8 cellular contexts compared by ENCODE assay signal in the genomic region with DNA sequence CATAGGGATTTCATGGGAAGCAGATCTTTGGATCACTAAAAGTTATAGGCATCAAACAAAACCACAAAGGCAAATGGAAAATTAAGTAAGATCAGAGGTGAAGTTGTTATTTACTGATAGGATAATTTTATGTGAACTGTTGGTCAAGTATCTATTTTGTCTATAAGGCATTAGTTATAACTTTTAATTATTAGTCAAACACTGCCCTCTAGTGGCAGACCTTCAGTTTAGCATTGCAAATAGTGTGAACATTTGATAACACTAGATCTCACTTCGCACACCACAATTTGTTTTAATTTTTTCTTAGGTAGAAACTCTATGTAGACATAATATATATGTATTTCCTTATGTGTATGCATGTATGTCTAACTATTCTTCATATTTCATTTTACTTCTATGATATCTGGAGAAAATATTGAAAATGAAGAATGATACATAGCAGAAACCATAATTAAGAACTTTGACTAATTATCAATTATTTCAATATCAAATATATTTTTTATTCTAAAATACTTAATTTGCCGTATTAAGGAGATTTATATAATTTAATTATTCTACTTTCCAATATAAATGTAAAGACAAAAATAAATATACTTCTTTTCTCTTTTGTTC.
DNase-seq lines count a peak whose midpoint lies in the region; ATAC-seq and TF ChIP-seq lines count a peak whose summit lies in the region.

No MANE protein-coding gene starts in this region.

- H4K8ac ChIP-seq in neuronal stem cell (ENCODE audit: low read depth, low read length): no peak overlapping the region

- DNase-seq in cardiac muscle cell (ENCODE audit: low read depth in 1 of 2, low spot score in 1 of 2): peak; percentile 58 to 75
- DNase-seq in cardiac septum (ENCODE audit: low spot score): no peak
- peak; percentile 14 for DNase-seq in HS-27A (ENCODE audit: low read depth)
- peak; percentile 46 for DNase-seq in OCI-M2 (lab: John Stamatoyannopoulos, UW; ENCODE audit: unreplicated experiment)
- DNase-seq in endodermal cell: no peak
- peak; percentile 39 for DNase-seq in neuronal stem cell (ENCODE audit: low spot score)
- DNase-seq in activated gamma-delta T cell (lab: John Stamatoyannopoulos, UW): no peak

- H3K27me3 Mint-ChIP-seq in endodermal cell (ENCODE audit: insufficient read depth): peaks cover 5% of the 10 kb centered on the region

- no peak overlapping the region for H3K27ac Mint-ChIP-seq in endodermal cell

- no peak overlapping the region for H3K27ac ChIP-seq in cardiac muscle cell
- H3K27ac ChIP-seq in endodermal cell (ENCODE audit: low read depth, low read length): no peak overlapping the region
- H3K27ac ChIP-seq in neuronal stem cell (replicated peaks; ENCODE audit: low read length): no peak overlapping the region

- no peak overlapping the region for H2BK5ac ChIP-seq in neuronal stem cell (ENCODE audit: low read length)

- TF ChIP-seq CTCF in cardiac muscle cell (IDR thresholded peaks at IDR 0.05; ENCODE audit: low read depth, low read length) (peak; percentile 63), endodermal cell (conservative IDR thresholded peaks at IDR 0.05) (peak; percentile 95)

- H3K14ac ChIP-seq in neuronal stem cell (ENCODE audit: low read length): no peak overlapping the region

- no peaks in the 10 kb centered on the region for H3K36me3 ChIP-seq in cardiac muscle cell
- H3K36me3 ChIP-seq in endodermal cell (ENCODE audit: control insufficient read depth, insufficient read depth, low read length): no peaks in the 10 kb centered on the region
- no peaks in the 10 kb centered on the region for H3K36me3 ChIP-seq in neuronal stem cell (replicated peaks in 1 of 2; ENCODE audit: control insufficient read depth in 2 of 2, insufficient read depth in 2 of 2, low read length in 2 of 2)

- no peak overlapping the region for H3K4ac ChIP-seq in neuronal stem cell (ENCODE audit: low read length)

- H3K27me3 ChIP-seq in cardiac muscle cell (no peaks in the 10 kb centered on the region), endodermal cell (ENCODE audit: control insufficient read depth, insufficient read depth, low read length, poor library complexity, severe bottlenecking) (no peaks in the 10 kb centered on the region), neuronal stem cell (ENCODE audit: control insufficient read depth in 3 of 3, insufficient read depth in 3 of 3, low read depth in 1 of 3, low read length in 3 of 3) (no peaks in the 10 kb centered on the region)

- H3K4me3 ChIP-seq in cardiac muscle cell (no peak overlapping the region), endodermal cell (ENCODE audit: low read length) (no peak overlapping the region), neuronal stem cell (ENCODE audit: low read length in 2 of 2) (no peak overlapping the region)

- H3K9me3 ChIP-seq in cardiac muscle cell (ENCODE audit: low read depth) (no peaks in the 10 kb centered on the region), endodermal cell (ENCODE audit: control insufficient read depth, low read length) (peaks cover 12% of the 10 kb centered on the region), neuronal stem cell (replicated peaks in 1 of 2; ENCODE audit: control insufficient read depth in 2 of 2, insufficient read depth in 1 of 2, low read depth in 1 of 2, low read length in 2 of 2) (peaks cover 3 to 7% of the 10 kb centered on the region in 2 donors)

- peak overlapping the region; percentile 36 for H2AFZ ChIP-seq in neuronal stem cell (ENCODE audit: low read length)

- H3K4me1 Mint-ChIP-seq in endodermal cell: peaks cover 1% of the 10 kb centered on the region

- no peak overlapping the region for H3K4me3 Mint-ChIP-seq in endodermal cell

- ATAC-seq in GM21447 (IDR thresholded peaks at IDR 0.05; ENCODE audit: unreplicated experiment): peak; percentile 85

- no peak overlapping the region for H4K91ac ChIP-seq in neuronal stem cell (ENCODE audit: low read depth, low read length, poor library complexity)

- H3K4me1 ChIP-seq in cardiac muscle cell (ENCODE audit: low read depth): no peaks in the 10 kb centered on the region
- H3K4me1 ChIP-seq in endodermal cell (ENCODE audit: control insufficient read depth, insufficient read depth, low read length): no peaks in the 10 kb centered on the region
- H3K4me1 ChIP-seq in neuronal stem cell (ENCODE audit: control insufficient read depth in 2 of 2, insufficient read depth in 1 of 2, low read depth in 1 of 2, low read length in 2 of 2): no peaks in the 10 kb centered on the region

- H3K18ac ChIP-seq in neuronal stem cell (ENCODE audit: low read length): no peak overlapping the region

- no peak overlapping the region for H2BK120ac ChIP-seq in neuronal stem cell (ENCODE audit: low read depth, low read length)

- H3K9ac ChIP-seq in endodermal cell (ENCODE audit: extremely low read depth, low read length, poor library complexity, severe bottlenecking) (no peak overlapping the region), neuronal stem cell (ENCODE audit: low read depth, low read length, poor library complexity) (no peak overlapping the region)

- peaks cover 15% of the 10 kb centered on the region for H3K36me3 Mint-ChIP-seq in endodermal cell (ENCODE audit: low read depth)

- no peak overlapping the region for H2BK15ac ChIP-seq in neuronal stem cell (ENCODE audit: low read length)

- H3K4me2 ChIP-seq in neuronal stem cell (ENCODE audit: insufficient read depth, low read length, poor library complexity, severe bottlenecking): no peak overlapping the region

- no peak overlapping the region for H2BK12ac ChIP-seq in neuronal stem cell (ENCODE audit: low read length)

- no peaks in the 10 kb centered on the region for H3K79me1 ChIP-seq in neuronal stem cell (ENCODE audit: low read depth, low read length)

- H3K9me3 Mint-ChIP-seq in endodermal cell: peaks cover 37% of the 10 kb centered on the region

- intact Hi-C loops in cardiac septum (cut with DNase I): no loop called here

- WGBS in endodermal cell (ENCODE audit: insufficient coverage in 1 of 2, insufficient read length in 1 of 2), 2 experiments: 80% methylated on average over 1 of the region's 2 CpGs; no CpG with 5 or more reads in 1 of the 2 experiments
- WGBS in neuronal stem cell (ENCODE audit: extremely low coverage in 2 of 2, insufficient read length in 2 of 2, insufficient replicate concordance in 1 of 2), 2 donors: no CpG with 5 or more reads among the region's 2 CpGs

- H2AK5ac ChIP-seq in neuronal stem cell (ENCODE audit: low read depth, low read length): no peak overlapping the region

- H3K23ac ChIP-seq in neuronal stem cell (ENCODE audit: low read depth, low read length, poor library complexity): no peak overlapping the region

Comparison
In these comparisons a context has a peak if more than half of its experiments do, and no peak if none do; other contexts are left out.
1. DNase-seq: peak in cardiac muscle cell (2 of 2), HS-27A (single experiment), OCI-M2 (single experiment) and neuronal stem cell (single experiment); none in cardiac septum (single experiment), endodermal cell (single experiment) and activated gamma-delta T cell (single experiment).